Comparison of ENCODE assay signal across 8 cellular contexts in the genomic region with DNA sequence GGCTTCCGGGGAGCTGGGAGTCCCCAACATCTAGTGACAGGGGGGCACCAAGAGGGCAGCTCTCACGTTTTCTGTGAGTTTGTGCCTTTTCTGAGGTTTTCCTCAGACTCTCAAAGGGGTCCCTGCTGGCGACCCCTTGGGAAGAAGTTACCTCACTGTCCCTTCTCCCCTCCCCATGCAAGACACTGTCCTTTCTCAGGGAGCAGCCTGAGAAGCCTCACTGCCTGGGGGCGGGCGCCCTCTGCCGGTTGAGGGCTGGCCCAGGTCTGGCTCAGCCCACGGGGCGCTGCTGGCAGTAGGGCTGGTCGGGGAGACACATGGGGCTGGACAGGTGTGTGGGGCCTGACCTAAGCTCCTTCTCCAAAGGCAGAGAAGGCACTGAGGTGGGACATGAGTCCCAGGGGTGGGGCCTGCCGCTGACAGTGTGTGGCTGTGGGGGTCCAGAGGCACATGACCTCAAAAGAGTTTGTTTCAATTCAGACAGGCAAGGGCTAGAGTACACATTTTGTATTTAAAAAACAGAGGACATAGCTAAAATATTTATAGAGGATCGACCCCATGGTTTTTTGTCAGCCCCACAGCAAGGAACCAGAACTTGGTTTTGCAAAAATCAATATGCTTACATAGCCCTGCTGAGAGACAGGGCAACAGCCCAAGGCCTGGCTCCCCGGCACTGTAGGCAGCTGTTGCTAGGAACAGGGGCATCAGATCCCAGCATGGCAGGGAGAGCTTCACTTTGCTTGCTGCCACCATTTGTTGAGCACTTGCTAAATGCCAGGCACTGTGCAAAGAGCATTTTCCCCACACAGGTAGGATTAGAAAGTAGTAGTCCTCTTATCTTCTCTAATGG. TPM values are rescaled to one million over a fixed set of nuclear protein-coding genes. Genes with fewer than 3 reads are reported as not detected.
DNase-seq lines count a peak whose midpoint lies in the region; TF ChIP-seq lines count a peak whose summit lies in the region.

No MANE protein-coding gene starts in this region.

- CTCF ChIA-PET in mammary epithelial cell (lab: Charles Lee; ENCODE audit: low non-redundant PET): interaction anchor here (0.5 kb wide), 1 partner anchor 182 kb away, joined by 3 read pairs; no protein-coding TSS in a partner anchor

- no TSS peak for BruUV-seq in mammary epithelial cell (replicated peaks; lab: Mats Ljungman, UMichigan)

- H3K4me3 ChIP-seq in mammary epithelial cell (replicated peaks in 1 of 3; ENCODE audit: insufficient read depth in 1 of 3, low read depth in 2 of 3, low read length in 3 of 3): no peak overlapping the region

- no peak overlapping the region for H3K27ac ChIP-seq in mammary epithelial cell (ENCODE audit: insufficient read depth, low read depth, low read length)

- H3K27me3 ChIP-seq in mammary epithelial cell (ENCODE audit: insufficient read depth, low read length): no peaks in the 10 kb centered on the region

- no peaks in the 10 kb centered on the region for H3K4me1 ChIP-seq in mammary epithelial cell (ENCODE audit: insufficient read depth, low read length)

- peak; percentile 87 to 100 for TF ChIP-seq CTCF in mammary epithelial cell (conservative IDR thresholded peaks at IDR 0.05 in 1 of 2, IDR thresholded peaks at IDR 0.05 in 1 of 2; ENCODE audit: extremely low read depth in 1 of 2, insufficient read depth in 1 of 2, low read depth in 1 of 2, low read length in 2 of 2)

- dilution Hi-C loops in mammary epithelial cell (cut with HindIII; ENCODE audit: low sequenced_read_pairs): loop anchor here (25.0 kb wide), 1 partner anchor 404 kb away; the partner anchor contains the start of gene B9D1

- H2AFZ ChIP-seq in mammary epithelial cell (ENCODE audit: low read depth, low read length): no peak overlapping the region

- peak; percentile 26 for DNase-seq in CMK (ENCODE audit: low read depth)
- peak; percentile 58 for DNase-seq in H4 (ENCODE audit: low spot score)
- peak; percentile 34 for DNase-seq in NCI-H2171 (lab: John Stamatoyannopoulos, UW)
- DNase-seq in activated CD4-positive, CD25-positive, alpha-beta regulatory T cell (lab: John Stamatoyannopoulos, UW): peak; percentile 68 to 79 (median 69)
- DNase-seq in mammary epithelial cell: peak; percentile 38
- peak; percentile 29 for DNase-seq in kidney glomerular epithelial cell (lab: John Stamatoyannopoulos, UW)
- DNase-seq in stimulated activated CD4-positive, alpha-beta T cell treated with anti-CD3 and anti-CD28 coated beads, Interleukin-4, amount 100 ng/mL, for 1 hour: peak; percentile 84
- no peak for DNase-seq in NCI-H1048 (lab: John Stamatoyannopoulos, UW)

- H4K20me1 ChIP-seq in mammary epithelial cell (ENCODE audit: insufficient read depth, low read length): no peaks in the 10 kb centered on the region

- H3K36me3 ChIP-seq in mammary epithelial cell (ENCODE audit: insufficient read depth, low read length): no peaks in the 10 kb centered on the region

- intact Hi-C loops in mammary epithelial cell (cut with micrococcal nuclease): loop anchor here (1.0 kb wide), 4 partner anchors 47 to 403 kb away; no protein-coding TSS in a partner anchor

- no peaks in the 10 kb centered on the region for H3K79me2 ChIP-seq in mammary epithelial cell (ENCODE audit: insufficient read depth, low read length)

- H3K9me3 ChIP-seq in mammary epithelial cell (replicated peaks; ENCODE audit: insufficient read depth, low read length): no peaks in the 10 kb centered on the region

- H3K4me2 ChIP-seq in mammary epithelial cell (ENCODE audit: insufficient read depth, low read depth, low read length): no peak overlapping the region

- H3K9ac ChIP-seq in mammary epithelial cell (ENCODE audit: insufficient read depth, low read length): no peak overlapping the region

- in situ Hi-C loops in mammary epithelial cell (cut with MboI; ENCODE audit: low sequenced_read_pairs in 2 of 2): loop anchor here in 1 of 2 donors (10.0 kb wide), 1 partner anchor 402 kb away; the partner anchor contains the start of gene B9D1

- WGBS in mammary epithelial cell (ENCODE audit: low coverage, missing lambda C conversion rate): 19% methylated on average over 11 of the region's 12 CpGs

RNA-seq across cellular contexts. Expression of gene ALDH3A1, which starts 18.5 kb away (rescaled TPM):
- 41.9 and 51.1 TPM in 2 replicates for total RNA-seq in H4 (2014; rRNA removed; shearing (Covaris generic))
- total RNA-seq in mammary epithelial cell: 10 to 100 TPM in 1 of 2 donors, under 1 TPM in 1; 0.49 to 21.8 TPM
- polyA plus RNA-seq in mammary epithelial cell: 6.9 TPM
- polyA minus RNA-seq in mammary epithelial cell: 16.7 TPM

RNA-seq across cellular contexts. Expression of gene SLC47A2, which starts 50.3 kb away (rescaled TPM):
- total RNA-seq in H4 (2014; rRNA removed; shearing (Covaris generic)): not detected in 2 replicates
- 1 to 10 TPM; 1.5 to 9.5 TPM for total RNA-seq in mammary epithelial cell
- 0.60 TPM for polyA plus RNA-seq in mammary epithelial cell
- polyA minus RNA-seq in mammary epithelial cell: 3.0 TPM
